1 cellular context compared by ENCODE assay signal in the genomic region with DNA sequence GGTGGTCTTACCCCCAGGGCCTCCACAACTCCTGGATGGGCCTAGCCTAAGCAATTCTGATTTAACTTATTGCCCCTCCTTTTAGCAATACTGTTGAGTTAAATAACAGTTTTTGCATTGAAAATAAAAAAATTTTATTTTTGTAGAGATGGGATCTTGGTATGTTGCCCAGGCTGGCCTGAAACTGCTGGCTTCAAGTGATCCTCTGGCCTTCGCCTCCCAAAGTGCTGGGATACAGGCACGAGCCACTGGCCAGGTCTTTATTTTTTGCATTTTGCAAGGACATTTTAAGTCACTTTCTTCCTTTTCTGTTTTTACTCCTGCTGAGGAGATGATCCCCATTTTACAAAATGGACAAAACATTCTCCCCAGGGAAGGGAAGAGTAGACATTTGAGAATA.
A peak's percentile ranks its signal among the peaks of the same experiment; 100 is the strongest.
TF ChIP-seq lines count a peak whose summit lies in the region.

No MANE protein-coding gene starts in this region.

TF ChIP-seq in K562, 482 proteins besides CTCF, POLR2A, EP300 and RAD21 (continues in another document):
- TF ChIP-seq KLF6 (CRISPR knock-in tag; IDR thresholded peaks at IDR 0.05; ENCODE audit: borderline replicate concordance) (no peak), ETV5 (CRISPR knock-in tag; IDR thresholded peaks at IDR 0.05; ENCODE audit: low read depth) (no peak), ATF7 (IDR thresholded peaks at IDR 0.05) (no peak), ZNF668 (CRISPR knock-in tag; IDR thresholded peaks at IDR 0.05) (no peak), SPI1 (IDR thresholded peaks at IDR 0.05; ENCODE audit: borderline replicate concordance, low read depth, low read length) (no peak), TAF1 (IDR thresholded peaks at IDR 0.05; ENCODE audit: control insufficient read depth, extremely low read depth, insufficient read depth, low read length, severe bottlenecking) (peak; percentile 2), IRF2 (CRISPR knock-in tag; IDR thresholded peaks at IDR 0.05) (no peak), BACH1 (tag; IDR thresholded peaks at IDR 0.05) (peak; percentile 75), ZNF197 (CRISPR knock-in tag; IDR thresholded peaks at IDR 0.05; ENCODE audit: low read depth) (no peak), SLC30A9 (CRISPR knock-in tag; IDR thresholded peaks at IDR 0.05) (no peak), ZNF124 (CRISPR knock-in tag; IDR thresholded peaks at IDR 0.05) (no peak), CC2D1A (IDR thresholded peaks at IDR 0.05) (no peak), CREB1 (IDR thresholded peaks at IDR 0.05) (no peak), CREB1 (CRISPR knock-in tag; IDR thresholded peaks at IDR 0.05) (no peak), HNRNPK (IDR thresholded peaks at IDR 0.05; ENCODE audit: low read depth, low read length, poor library complexity, severe bottlenecking) (no peak), ZNF24 (IDR thresholded peaks at IDR 0.05) (no peak), ZNF76 (CRISPR knock-in tag; IDR thresholded peaks at IDR 0.05; ENCODE audit: borderline replicate concordance) (no peak), TEAD1 (CRISPR knock-in tag; IDR thresholded peaks at IDR 0.05) (no peak), ETV6 (IDR thresholded peaks at IDR 0.05; ENCODE audit: borderline replicate concordance in 1 of 2, low read depth in 2 of 2, low read length in 1 of 2) (0 out of 4 replicates have a peak, but pooled peaks of 1 of the 2 experiments have one; percentile 11), ETV6 (CRISPR knock-in tag; IDR thresholded peaks at IDR 0.05; ENCODE audit: borderline replicate concordance) (no peak), POLR3G (IDR thresholded peaks at IDR 0.05; ENCODE audit: extremely low read depth, insufficient read length, insufficient replicate concordance) (no peak), LCOR (CRISPR knock-in tag; IDR thresholded peaks at IDR 0.05) (no peak), HDGF (IDR thresholded peaks at IDR 0.05) (no peak), STAT5B (CRISPR knock-in tag; IDR thresholded peaks at IDR 0.05) (no peak), JUN (IDR thresholded peaks at IDR 0.05; ENCODE audit: borderline replicate concordance, low read depth, low read length) (no peak), JUN (CRISPR knock-in tag; IDR thresholded peaks at IDR 0.05; ENCODE audit: borderline replicate concordance) (no peak; the same call in 1 of the 2 replicates), JUND (IDR thresholded peaks at IDR 0.05; ENCODE audit: borderline replicate concordance, low read depth, low read length) (no peak), JUND (tag; IDR thresholded peaks at IDR 0.05; ENCODE audit: borderline replicate concordance, low read depth, low read length) (no peak), ZNF121 (CRISPR knock-in tag; conservative IDR thresholded peaks at IDR 0.05) (peak; percentile 79), ZNF3 (CRISPR knock-in tag; IDR thresholded peaks at IDR 0.05) (no peak), MCM5 (IDR thresholded peaks at IDR 0.05; ENCODE audit: low read depth) (no peak)
- TF ChIP-seq, protein P1, sequence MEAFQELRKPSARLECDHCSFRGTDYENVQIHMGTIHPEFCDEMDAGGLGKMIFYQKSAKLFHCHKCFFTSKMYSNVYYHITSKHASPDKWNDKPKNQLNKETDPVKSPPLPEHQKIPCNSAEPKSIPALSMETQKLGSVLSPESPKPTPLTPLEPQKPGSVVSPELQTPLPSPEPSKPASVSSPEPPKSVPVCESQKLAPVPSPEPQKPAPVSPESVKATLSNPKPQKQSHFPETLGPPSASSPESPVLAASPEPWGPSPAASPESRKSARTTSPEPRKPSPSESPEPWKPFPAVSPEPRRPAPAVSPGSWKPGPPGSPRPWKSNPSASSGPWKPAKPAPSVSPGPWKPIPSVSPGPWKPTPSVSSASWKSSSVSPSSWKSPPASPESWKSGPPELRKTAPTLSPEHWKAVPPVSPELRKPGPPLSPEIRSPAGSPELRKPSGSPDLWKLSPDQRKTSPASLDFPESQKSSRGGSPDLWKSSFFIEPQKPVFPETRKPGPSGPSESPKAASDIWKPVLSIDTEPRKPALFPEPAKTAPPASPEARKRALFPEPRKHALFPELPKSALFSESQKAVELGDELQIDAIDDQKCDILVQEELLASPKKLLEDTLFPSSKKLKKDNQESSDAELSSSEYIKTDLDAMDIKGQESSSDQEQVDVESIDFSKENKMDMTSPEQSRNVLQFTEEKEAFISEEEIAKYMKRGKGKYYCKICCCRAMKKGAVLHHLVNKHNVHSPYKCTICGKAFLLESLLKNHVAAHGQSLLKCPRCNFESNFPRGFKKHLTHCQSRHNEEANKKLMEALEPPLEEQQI (IDR thresholded peaks at IDR 0.05), result no peak
- TF ChIP-seq, protein P2, sequence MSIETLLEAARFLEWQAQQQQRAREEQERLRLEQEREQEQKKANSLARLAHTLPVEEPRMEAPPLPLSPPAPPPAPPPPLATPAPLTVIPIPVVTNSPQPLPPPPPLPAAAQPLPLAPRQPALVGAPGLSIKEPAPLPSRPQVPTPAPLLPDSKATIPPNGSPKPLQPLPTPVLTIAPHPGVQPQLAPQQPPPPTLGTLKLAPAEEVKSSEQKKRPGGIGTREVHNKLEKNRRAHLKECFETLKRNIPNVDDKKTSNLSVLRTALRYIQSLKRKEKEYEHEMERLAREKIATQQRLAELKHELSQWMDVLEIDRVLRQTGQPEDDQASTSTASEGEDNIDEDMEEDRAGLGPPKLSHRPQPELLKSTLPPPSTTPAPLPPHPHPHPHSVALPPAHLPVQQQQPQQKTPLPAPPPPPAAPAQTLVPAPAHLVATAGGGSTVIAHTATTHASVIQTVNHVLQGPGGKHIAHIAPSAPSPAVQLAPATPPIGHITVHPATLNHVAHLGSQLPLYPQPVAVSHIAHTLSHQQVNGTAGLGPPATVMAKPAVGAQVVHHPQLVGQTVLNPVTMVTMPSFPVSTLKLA (conservative IDR thresholded peaks at IDR 0.05), result no peak; a peak in 1 of 4 replicates
- TF ChIP-seq, protein P3, sequence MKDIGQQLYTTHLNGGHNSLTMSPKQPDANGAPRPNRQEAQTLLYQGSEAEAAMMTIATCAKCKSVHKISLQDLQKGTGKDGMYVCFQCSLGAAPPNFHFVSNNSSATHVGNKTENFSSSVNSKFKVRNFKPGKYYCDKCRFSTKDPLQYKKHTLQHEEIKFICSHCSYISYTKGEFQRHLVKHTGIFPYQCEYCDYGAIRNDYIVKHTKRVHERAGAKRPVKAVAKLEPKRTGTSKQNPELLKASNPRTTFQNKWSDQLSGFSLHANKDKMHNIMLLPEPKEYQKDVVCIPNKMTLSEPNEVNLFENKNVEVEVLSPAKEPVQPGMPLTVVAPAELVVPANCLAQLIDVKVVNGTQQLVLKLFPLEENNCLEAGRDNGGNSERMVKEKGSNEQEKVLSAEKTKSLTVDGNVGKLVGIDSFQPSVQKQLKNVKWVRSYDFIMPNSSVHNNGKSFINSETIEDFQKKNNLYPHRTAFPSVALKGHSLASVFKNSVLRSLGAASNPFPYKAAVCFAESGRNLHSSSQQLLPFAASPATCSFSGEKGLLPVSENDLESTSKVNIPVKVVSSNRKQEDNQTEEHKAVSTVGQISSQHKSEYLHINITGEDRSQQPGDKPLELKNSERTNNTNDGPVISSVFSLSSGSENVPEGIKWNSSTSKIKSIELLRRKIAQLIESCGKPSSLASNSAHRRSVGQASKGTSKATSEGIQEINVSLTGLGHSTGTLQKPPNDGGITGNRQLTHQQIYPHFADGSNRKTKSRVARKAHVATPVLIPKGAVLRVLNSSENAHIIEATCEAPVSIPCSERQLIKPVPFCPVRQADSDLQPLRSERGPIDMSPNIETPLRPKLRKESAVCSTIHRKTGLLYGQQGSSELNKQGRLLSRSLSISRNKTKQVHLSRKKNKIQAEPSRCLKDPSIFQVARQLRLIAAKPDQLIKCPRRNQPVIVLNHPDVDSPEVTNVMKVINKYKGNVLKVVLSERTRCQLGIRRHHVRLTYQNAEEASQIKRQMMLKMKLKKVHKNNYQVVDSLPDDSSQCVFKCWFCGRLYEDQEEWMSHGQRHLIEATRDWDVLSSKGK (CRISPR knock-in tag; IDR thresholded peaks at IDR 0.05), result no peak
- TF ChIP-seq, protein P4, sequence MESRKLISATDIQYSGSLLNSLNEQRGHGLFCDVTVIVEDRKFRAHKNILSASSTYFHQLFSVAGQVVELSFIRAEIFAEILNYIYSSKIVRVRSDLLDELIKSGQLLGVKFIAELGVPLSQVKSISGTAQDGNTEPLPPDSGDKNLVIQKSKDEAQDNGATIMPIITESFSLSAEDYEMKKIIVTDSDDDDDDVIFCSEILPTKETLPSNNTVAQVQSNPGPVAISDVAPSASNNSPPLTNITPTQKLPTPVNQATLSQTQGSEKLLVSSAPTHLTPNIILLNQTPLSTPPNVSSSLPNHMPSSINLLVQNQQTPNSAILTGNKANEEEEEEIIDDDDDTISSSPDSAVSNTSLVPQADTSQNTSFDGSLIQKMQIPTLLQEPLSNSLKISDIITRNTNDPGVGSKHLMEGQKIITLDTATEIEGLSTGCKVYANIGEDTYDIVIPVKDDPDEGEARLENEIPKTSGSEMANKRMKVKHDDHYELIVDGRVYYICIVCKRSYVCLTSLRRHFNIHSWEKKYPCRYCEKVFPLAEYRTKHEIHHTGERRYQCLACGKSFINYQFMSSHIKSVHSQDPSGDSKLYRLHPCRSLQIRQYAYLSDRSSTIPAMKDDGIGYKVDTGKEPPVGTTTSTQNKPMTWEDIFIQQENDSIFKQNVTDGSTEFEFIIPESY (CRISPR knock-in tag; IDR thresholded peaks at IDR 0.05), result no peak
- TF ChIP-seq, protein P5, sequence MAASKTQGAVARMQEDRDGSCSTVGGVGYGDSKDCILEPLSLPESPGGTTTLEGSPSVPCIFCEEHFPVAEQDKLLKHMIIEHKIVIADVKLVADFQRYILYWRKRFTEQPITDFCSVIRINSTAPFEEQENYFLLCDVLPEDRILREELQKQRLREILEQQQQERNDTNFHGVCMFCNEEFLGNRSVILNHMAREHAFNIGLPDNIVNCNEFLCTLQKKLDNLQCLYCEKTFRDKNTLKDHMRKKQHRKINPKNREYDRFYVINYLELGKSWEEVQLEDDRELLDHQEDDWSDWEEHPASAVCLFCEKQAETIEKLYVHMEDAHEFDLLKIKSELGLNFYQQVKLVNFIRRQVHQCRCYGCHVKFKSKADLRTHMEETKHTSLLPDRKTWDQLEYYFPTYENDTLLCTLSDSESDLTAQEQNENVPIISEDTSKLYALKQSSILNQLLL (CRISPR knock-in tag; IDR thresholded peaks at IDR 0.05; ENCODE audit: borderline replicate concordance), result no peak
- TF ChIP-seq, protein P6, sequence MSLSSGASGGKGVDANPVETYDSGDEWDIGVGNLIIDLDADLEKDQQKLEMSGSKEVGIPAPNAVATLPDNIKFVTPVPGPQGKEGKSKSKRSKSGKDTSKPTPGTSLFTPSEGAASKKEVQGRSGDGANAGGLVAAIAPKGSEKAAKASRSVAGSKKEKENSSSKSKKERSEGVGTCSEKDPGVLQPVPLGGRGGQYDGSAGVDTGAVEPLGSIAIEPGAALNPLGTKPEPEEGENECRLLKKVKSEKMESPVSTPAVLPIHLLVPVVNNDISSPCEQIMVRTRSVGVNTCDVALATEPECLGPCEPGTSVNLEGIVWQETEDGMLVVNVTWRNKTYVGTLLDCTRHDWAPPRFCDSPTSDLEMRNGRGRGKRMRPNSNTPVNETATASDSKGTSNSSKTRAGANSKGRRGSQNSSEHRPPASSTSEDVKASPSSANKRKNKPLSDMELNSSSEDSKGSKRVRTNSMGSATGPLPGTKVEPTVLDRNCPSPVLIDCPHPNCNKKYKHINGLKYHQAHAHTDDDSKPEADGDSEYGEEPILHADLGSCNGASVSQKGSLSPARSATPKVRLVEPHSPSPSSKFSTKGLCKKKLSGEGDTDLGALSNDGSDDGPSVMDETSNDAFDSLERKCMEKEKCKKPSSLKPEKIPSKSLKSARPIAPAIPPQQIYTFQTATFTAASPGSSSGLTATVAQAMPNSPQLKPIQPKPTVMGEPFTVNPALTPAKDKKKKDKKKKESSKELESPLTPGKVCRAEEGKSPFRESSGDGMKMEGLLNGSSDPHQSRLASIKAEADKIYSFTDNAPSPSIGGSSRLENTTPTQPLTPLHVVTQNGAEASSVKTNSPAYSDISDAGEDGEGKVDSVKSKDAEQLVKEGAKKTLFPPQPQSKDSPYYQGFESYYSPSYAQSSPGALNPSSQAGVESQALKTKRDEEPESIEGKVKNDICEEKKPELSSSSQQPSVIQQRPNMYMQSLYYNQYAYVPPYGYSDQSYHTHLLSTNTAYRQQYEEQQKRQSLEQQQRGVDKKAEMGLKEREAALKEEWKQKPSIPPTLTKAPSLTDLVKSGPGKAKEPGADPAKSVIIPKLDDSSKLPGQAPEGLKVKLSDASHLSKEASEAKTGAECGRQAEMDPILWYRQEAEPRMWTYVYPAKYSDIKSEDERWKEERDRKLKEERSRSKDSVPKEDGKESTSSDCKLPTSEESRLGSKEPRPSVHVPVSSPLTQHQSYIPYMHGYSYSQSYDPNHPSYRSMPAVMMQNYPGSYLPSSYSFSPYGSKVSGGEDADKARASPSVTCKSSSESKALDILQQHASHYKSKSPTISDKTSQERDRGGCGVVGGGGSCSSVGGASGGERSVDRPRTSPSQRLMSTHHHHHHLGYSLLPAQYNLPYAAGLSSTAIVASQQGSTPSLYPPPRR (CRISPR knock-in tag; IDR thresholded peaks at IDR 0.05; ENCODE audit: borderline replicate concordance), result no peak
- TF ChIP-seq, protein P7, sequence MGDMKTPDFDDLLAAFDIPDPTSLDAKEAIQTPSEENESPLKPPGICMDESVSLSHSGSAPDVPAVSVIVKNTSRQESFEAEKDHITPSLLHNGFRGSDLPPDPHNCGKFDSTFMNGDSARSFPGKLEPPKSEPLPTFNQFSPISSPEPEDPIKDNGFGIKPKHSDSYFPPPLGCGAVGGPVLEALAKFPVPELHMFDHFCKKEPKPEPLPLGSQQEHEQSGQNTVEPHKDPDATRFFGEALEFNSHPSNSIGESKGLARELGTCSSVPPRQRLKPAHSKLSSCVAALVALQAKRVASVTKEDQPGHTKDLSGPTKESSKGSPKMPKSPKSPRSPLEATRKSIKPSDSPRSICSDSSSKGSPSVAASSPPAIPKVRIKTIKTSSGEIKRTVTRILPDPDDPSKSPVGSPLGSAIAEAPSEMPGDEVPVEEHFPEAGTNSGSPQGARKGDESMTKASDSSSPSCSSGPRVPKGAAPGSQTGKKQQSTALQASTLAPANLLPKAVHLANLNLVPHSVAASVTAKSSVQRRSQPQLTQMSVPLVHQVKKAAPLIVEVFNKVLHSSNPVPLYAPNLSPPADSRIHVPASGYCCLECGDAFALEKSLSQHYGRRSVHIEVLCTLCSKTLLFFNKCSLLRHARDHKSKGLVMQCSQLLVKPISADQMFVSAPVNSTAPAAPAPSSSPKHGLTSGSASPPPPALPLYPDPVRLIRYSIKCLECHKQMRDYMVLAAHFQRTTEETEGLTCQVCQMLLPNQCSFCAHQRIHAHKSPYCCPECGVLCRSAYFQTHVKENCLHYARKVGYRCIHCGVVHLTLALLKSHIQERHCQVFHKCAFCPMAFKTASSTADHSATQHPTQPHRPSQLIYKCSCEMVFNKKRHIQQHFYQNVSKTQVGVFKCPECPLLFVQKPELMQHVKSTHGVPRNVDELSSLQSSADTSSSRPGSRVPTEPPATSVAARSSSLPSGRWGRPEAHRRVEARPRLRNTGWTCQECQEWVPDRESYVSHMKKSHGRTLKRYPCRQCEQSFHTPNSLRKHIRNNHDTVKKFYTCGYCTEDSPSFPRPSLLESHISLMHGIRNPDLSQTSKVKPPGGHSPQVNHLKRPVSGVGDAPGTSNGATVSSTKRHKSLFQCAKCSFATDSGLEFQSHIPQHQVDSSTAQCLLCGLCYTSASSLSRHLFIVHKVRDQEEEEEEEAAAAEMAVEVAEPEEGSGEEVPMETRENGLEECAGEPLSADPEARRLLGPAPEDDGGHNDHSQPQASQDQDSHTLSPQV (IDR thresholded peaks at IDR 0.05), result no peak
